ENCODE assay signal across 25 cellular contexts in the genomic region with DNA sequence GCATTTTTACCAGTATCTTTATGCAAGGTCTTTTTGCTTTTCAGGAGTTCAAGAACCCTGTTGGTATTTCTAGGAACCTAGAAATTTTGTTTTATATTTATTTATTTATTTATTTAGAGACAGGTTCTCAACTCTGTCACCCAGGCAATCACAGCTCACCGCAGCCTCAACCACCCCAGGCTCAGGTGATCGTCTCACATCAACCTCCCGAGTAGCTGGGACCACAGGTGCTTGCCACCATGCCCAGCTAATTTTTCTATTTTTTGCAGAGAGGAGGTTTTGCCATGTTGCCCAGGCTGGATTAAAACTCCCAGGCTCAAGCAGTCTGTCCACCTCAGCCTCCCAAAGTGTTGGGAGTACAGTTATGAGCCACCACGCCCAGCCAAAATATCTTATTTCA. TPM values are rescaled to one million over a fixed set of nuclear protein-coding genes. Genes with fewer than 3 reads are reported as not detected.
"Had no signal": no experiment of that assay in that cellular context is flagged by ENCODE, and none has a peak within 500 bp of the region (broad histone marks: within the 10 kb centered on the region; RNA-seq: fewer than 3 reads in every experiment).

No MANE protein-coding gene starts in this region.

- H3K27me3 ChIP-seq: testis, thyroid gland, transverse colon, upper lobe of left lung, uterus, vagina had no signal

- H3K4me1 ChIP-seq: suprapubic skin, testis, thyroid gland, tibial artery, tibial nerve, upper lobe of left lung, upper lobe of right lung, uterus, vagina had no signal

- DNase-seq: stimulated activated CD4-positive, alpha-beta T cell treated with anti-CD3 and anti-CD28 coated beads, Interleukin-2, amount 100 ng/mL, for 48 hours; stimulated activated CD4-positive, alpha-beta T cell treated with anti-CD3 and anti-CD28 coated beads, Interleukin-4, amount 100 ng/mL, for 1 hour; stimulated activated CD4-positive, alpha-beta T cell treated with anti-CD3 and anti-CD28 coated beads, Interleukin-4, amount 100 ng/mL, for 24 hours; stimulated activated CD4-positive, alpha-beta T cell treated with anti-CD3 and anti-CD28 coated beads, Interleukin-4, amount 100 ng/mL, for 4 hours; stimulated activated CD8-positive, alpha-beta memory T cell treated with anti-CD3 and anti-CD28 coated beads, Interleukin-4, amount 100 ng/mL, for 48 hours; stimulated activated naive B cell treated with anti-CD40 and anti-IgM and Interleukin-4, amounts not matched to agents 10 μg/mL and 1 μg/mL and 100 μg/mL, for 72 hours; stimulated activated naive CD4-positive, alpha-beta T cell; stimulated activated naive CD4-positive, alpha-beta T cell treated with Interleukin-2 at 50 U/mL for 16 hours; stimulated activated naive CD8-positive, alpha-beta T cell treated with anti-CD3 and anti-CD28 coated beads, Interleukin-15, amount 100 ng/mL, for 72 hours; stimulated activated naive CD8-positive, alpha-beta T cell treated with anti-CD3 and anti-CD28 coated beads, Interleukin-15, Interleukin-2, amounts not matched to agents 100 U/mL and 50 U/mL, for 24 hours; stomach; substantia nigra; testis; thyroid gland; tibial artery; transverse colon; trophoblast cell; upper lobe of left lung; upper lobe of right lung; uterus had no signal

- H3K4me3 ChIP-seq: stomach, suprapubic skin, testis, thoracic aorta, thyroid gland, tibial artery, tibial nerve, transverse colon, upper lobe of left lung, upper lobe of right lung, uterus, vagina had no signal

- H3K36me3 ChIP-seq: stomach, suprapubic skin, thoracic aorta, thyroid gland, tibial artery, tibial nerve, transverse colon, upper lobe of left lung, upper lobe of right lung, uterus, vagina had no signal

- H3K27ac ChIP-seq: stomach, suprapubic skin, testis, thoracic aorta, thyroid gland, tibial artery, tibial nerve, transverse colon, upper lobe of left lung, upper lobe of right lung, uterus, vagina had no signal

- H3K9me3 ChIP-seq: stomach, suprapubic skin, testis, thoracic aorta, thyroid gland, tibial artery, tibial nerve, transverse colon, upper lobe of left lung, upper lobe of right lung, uterus, vagina had no signal

RNA-seq across cellular contexts. Expression of a gene that starts 36.2 kb away (rescaled TPM):
- total RNA-seq: subcutaneous adipose tissue, suprapubic skin, thoracic aorta, thyroid gland, upper lobe of right lung, vagina had no signal
